1 cellular context compared by ENCODE assay signal in the genomic region with DNA sequence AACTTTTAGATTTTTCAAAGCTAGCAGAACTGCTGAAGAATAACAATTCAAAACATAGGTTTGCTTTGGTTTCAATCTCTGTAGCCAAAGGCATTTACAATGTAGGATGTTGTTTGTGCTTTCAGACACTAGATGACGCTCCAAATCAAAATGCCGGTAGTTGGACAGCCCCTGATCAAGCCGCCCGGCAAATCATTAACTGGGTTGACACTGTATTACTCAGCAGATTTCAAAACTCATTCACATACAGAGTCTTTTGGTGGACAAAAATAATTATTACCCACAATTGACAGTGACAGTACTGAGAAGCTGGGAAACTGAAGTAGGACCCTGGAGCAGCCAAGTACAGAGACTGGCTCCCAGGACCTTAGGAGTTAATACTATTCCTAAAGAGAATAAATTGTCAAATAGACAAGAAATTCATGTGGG.
TF ChIP-seq lines count a peak whose summit lies in the region.

No MANE protein-coding gene starts in this region.

TF ChIP-seq in HepG2, 621 proteins besides CTCF, POLR2A, EP300 and RAD21 (continued from another document and continues in another):
- no peak for TF ChIP-seq ZSCAN5A (CRISPR knock-in tag; IDR thresholded peaks at IDR 0.05; ENCODE audit: borderline replicate concordance)
- TF ChIP-seq, protein P1, sequence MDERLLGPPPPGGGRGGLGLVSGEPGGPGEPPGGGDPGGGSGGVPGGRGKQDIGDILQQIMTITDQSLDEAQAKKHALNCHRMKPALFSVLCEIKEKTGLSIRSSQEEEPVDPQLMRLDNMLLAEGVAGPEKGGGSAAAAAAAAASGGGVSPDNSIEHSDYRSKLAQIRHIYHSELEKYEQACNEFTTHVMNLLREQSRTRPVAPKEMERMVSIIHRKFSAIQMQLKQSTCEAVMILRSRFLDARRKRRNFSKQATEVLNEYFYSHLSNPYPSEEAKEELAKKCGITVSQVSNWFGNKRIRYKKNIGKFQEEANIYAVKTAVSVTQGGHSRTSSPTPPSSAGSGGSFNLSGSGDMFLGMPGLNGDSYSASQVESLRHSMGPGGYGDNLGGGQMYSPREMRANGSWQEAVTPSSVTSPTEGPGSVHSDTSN (CRISPR knock-in tag; IDR thresholded peaks at IDR 0.05), result no peak
- TF ChIP-seq ZNF577 (CRISPR knock-in tag; IDR thresholded peaks at IDR 0.05; ENCODE audit: borderline replicate concordance, low read depth), result no peak
- TF ChIP-seq SRSF1 (optimal IDR thresholded peaks at IDR 0.05; ENCODE audit: low read depth, low read length), result no peak
- no peak for TF ChIP-seq SMARCC2 (IDR thresholded peaks at IDR 0.05)
- TF ChIP-seq, protein P2, sequence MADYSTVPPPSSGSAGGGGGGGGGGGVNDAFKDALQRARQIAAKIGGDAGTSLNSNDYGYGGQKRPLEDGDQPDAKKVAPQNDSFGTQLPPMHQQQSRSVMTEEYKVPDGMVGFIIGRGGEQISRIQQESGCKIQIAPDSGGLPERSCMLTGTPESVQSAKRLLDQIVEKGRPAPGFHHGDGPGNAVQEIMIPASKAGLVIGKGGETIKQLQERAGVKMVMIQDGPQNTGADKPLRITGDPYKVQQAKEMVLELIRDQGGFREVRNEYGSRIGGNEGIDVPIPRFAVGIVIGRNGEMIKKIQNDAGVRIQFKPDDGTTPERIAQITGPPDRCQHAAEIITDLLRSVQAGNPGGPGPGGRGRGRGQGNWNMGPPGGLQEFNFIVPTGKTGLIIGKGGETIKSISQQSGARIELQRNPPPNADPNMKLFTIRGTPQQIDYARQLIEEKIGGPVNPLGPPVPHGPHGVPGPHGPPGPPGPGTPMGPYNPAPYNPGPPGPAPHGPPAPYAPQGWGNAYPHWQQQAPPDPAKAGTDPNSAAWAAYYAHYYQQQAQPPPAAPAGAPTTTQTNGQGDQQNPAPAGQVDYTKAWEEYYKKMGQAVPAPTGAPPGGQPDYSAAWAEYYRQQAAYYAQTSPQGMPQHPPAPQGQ (CRISPR knock-in tag; IDR thresholded peaks at IDR 0.05; ENCODE audit: borderline replicate concordance), result no peak
- TF ChIP-seq XRCC5 (optimal IDR thresholded peaks at IDR 0.05; ENCODE audit: low read length), result peak; percentile 42
- no peak for TF ChIP-seq ATF7-NPFF (CRISPR knock-in tag; IDR thresholded peaks at IDR 0.05; ENCODE audit: low read depth)
- no peak for TF ChIP-seq ZNF83 (CRISPR knock-in tag; IDR thresholded peaks at IDR 0.05; ENCODE audit: borderline replicate concordance)
- no peak for TF ChIP-seq POGZ (CRISPR knock-in tag; IDR thresholded peaks at IDR 0.05)
- TF ChIP-seq ZNF570 (CRISPR knock-in tag; IDR thresholded peaks at IDR 0.05; ENCODE audit: borderline replicate concordance), result no peak
- no peak for TF ChIP-seq CBX1 (IDR thresholded peaks at IDR 0.05; ENCODE audit: low read depth)
- TF ChIP-seq HBP1 (CRISPR knock-in tag; IDR thresholded peaks at IDR 0.05; ENCODE audit: low read depth), result 0 out of 2 replicates have a peak, but pooled peaks have one; percentile 54
- no peak for TF ChIP-seq ZNF883 (CRISPR knock-in tag; IDR thresholded peaks at IDR 0.05; ENCODE audit: not compliant biosample characterization)
- TF ChIP-seq, protein P3, sequence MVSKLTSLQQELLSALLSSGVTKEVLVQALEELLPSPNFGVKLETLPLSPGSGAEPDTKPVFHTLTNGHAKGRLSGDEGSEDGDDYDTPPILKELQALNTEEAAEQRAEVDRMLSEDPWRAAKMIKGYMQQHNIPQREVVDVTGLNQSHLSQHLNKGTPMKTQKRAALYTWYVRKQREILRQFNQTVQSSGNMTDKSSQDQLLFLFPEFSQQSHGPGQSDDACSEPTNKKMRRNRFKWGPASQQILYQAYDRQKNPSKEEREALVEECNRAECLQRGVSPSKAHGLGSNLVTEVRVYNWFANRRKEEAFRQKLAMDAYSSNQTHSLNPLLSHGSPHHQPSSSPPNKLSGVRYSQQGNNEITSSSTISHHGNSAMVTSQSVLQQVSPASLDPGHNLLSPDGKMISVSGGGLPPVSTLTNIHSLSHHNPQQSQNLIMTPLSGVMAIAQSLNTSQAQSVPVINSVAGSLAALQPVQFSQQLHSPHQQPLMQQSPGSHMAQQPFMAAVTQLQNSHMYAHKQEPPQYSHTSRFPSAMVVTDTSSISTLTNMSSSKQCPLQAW (CRISPR knock-in tag; IDR thresholded peaks at IDR 0.05), result peak; percentile 100
- TF ChIP-seq TAF1 (CRISPR knock-in tag; IDR thresholded peaks at IDR 0.05), result no peak
- no peak for TF ChIP-seq RBFOX2 (IDR thresholded peaks at IDR 0.05; ENCODE audit: low read depth, low read length)
- TF ChIP-seq ZBTB8A (CRISPR knock-in tag; IDR thresholded peaks at IDR 0.05; ENCODE audit: borderline replicate concordance, low read depth), result no peak
- TF ChIP-seq, protein P4, sequence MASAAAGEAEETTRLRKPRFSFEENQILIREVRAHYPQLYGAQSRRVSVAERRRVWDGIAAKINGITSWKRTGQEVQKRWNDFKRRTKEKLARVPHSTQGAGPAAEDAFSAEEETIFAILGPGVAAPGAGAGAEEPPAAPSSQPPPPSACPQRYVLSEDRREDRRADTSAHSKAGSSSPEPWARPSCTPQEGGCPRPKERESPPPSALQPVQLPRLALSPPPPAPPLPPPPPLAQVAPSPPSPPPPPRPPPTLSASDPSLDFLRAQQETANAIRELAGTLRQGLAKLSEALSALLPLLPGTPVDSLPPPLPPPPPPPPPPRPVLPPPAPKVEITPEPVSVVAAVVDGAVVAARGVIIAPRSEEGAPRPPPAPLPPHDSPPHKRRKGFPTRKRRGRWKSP (CRISPR knock-in tag; IDR thresholded peaks at IDR 0.05), result peak; percentile 47; the same call in 1 of the 2 replicates
- no peak for TF ChIP-seq ZNF737 (CRISPR knock-in tag; IDR thresholded peaks at IDR 0.05; ENCODE audit: borderline replicate concordance)
- TF ChIP-seq NFIC (IDR thresholded peaks at IDR 0.05; ENCODE audit: low read length), result no peak
- TF ChIP-seq, protein P5, sequence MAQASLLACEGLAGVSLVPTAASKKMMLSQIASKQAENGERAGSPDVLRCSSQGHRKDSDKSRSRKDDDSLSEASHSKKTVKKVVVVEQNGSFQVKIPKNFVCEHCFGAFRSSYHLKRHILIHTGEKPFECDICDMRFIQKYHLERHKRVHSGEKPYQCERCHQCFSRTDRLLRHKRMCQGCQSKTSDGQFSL (CRISPR knock-in tag; IDR thresholded peaks at IDR 0.05), result no peak
- no peak for TF ChIP-seq SRSF4 (IDR thresholded peaks at IDR 0.05; ENCODE audit: low read depth, low read length, poor library complexity, severe bottlenecking)
- no peak for TF ChIP-seq ZNF136 (CRISPR knock-in tag; IDR thresholded peaks at IDR 0.05; ENCODE audit: low read depth)
- TF ChIP-seq, protein P6, sequence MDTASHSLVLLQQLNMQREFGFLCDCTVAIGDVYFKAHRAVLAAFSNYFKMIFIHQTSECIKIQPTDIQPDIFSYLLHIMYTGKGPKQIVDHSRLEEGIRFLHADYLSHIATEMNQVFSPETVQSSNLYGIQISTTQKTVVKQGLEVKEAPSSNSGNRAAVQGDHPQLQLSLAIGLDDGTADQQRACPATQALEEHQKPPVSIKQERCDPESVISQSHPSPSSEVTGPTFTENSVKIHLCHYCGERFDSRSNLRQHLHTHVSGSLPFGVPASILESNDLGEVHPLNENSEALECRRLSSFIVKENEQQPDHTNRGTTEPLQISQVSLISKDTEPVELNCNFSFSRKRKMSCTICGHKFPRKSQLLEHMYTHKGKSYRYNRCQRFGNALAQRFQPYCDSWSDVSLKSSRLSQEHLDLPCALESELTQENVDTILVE (CRISPR knock-in tag; IDR thresholded peaks at IDR 0.05), result peak; percentile 69; the same call in 1 of the 2 replicates
- no peak for TF ChIP-seq JARID2 (CRISPR knock-in tag; IDR thresholded peaks at IDR 0.05; ENCODE audit: insufficient replicate concordance)
- no peak for TF ChIP-seq CBX5 (CRISPR knock-in tag; IDR thresholded peaks at IDR 0.05; ENCODE audit: borderline replicate concordance)
- TF ChIP-seq ZNF788 (CRISPR knock-in tag; IDR thresholded peaks at IDR 0.05; ENCODE audit: borderline replicate concordance), result no peak
- no peak for TF ChIP-seq PAX8 (CRISPR knock-in tag; IDR thresholded peaks at IDR 0.05; ENCODE audit: borderline replicate concordance)
- no peak for TF ChIP-seq KLF12 (CRISPR knock-in tag; IDR thresholded peaks at IDR 0.05; ENCODE audit: borderline replicate concordance)
- TF ChIP-seq YY1 (IDR thresholded peaks at IDR 0.05; ENCODE audit: insufficient read depth, insufficient replicate concordance, low read depth, low read length), result no peak
- peak; percentile 70 for TF ChIP-seq KAT8 (CRISPR knock-in tag; IDR thresholded peaks at IDR 0.05)
- no peak for TF ChIP-seq CC2D1A (CRISPR knock-in tag; IDR thresholded peaks at IDR 0.05)
- TF ChIP-seq ZNF709 (CRISPR knock-in tag; IDR thresholded peaks at IDR 0.05), result no peak
- no peak for TF ChIP-seq RNF2 (conservative IDR thresholded peaks at IDR 0.05; ENCODE audit: low read depth)
- no peak for TF ChIP-seq MEIS1 (CRISPR knock-in tag; IDR thresholded peaks at IDR 0.05; ENCODE audit: borderline replicate concordance)
- TF ChIP-seq ESRRA (CRISPR knock-in tag; IDR thresholded peaks at IDR 0.05; ENCODE audit: low read depth), result no peak
- no peak for TF ChIP-seq RXRA (CRISPR knock-in tag; IDR thresholded peaks at IDR 0.05)
- TF ChIP-seq MAFF (IDR thresholded peaks at IDR 0.05; ENCODE audit: low read depth, low read length), result peak; percentile 96
- TF ChIP-seq LRRFIP1 (CRISPR knock-in tag; conservative IDR thresholded peaks at IDR 0.05), result no peak
- TF ChIP-seq ZNF263 (CRISPR knock-in tag; IDR thresholded peaks at IDR 0.05), result no peak
- peak; percentile 84 for TF ChIP-seq ZNF652 (CRISPR knock-in tag; IDR thresholded peaks at IDR 0.05; ENCODE audit: borderline replicate concordance, low read depth)
- TF ChIP-seq, protein P7, sequence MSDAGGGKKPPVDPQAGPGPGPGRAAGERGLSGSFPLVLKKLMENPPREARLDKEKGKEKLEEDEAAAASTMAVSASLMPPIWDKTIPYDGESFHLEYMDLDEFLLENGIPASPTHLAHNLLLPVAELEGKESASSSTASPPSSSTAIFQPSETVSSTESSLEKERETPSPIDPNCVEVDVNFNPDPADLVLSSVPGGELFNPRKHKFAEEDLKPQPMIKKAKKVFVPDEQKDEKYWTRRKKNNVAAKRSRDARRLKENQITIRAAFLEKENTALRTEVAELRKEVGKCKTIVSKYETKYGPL (CRISPR knock-in tag; IDR thresholded peaks at IDR 0.05), result no peak
- TF ChIP-seq, protein P8, sequence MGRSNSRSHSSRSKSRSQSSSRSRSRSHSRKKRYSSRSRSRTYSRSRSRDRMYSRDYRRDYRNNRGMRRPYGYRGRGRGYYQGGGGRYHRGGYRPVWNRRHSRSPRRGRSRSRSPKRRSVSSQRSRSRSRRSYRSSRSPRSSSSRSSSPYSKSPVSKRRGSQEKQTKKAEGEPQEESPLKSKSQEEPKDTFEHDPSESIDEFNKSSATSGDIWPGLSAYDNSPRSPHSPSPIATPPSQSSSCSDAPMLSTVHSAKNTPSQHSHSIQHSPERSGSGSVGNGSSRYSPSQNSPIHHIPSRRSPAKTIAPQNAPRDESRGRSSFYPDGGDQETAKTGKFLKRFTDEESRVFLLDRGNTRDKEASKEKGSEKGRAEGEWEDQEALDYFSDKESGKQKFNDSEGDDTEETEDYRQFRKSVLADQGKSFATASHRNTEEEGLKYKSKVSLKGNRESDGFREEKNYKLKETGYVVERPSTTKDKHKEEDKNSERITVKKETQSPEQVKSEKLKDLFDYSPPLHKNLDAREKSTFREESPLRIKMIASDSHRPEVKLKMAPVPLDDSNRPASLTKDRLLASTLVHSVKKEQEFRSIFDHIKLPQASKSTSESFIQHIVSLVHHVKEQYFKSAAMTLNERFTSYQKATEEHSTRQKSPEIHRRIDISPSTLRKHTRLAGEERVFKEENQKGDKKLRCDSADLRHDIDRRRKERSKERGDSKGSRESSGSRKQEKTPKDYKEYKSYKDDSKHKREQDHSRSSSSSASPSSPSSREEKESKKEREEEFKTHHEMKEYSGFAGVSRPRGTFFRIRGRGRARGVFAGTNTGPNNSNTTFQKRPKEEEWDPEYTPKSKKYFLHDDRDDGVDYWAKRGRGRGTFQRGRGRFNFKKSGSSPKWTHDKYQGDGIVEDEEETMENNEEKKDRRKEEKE (IDR thresholded peaks at IDR 0.05), result no peak
